ENCODE assay signal across 1 cellular context in genomic region chr9:125261501-125262216, GRCh38.
TF ChIP-seq lines count a peak whose summit lies in the region.

GAPVD1 (plus strand) TSS chr9:125261826; CDS start chr9:125298922, 37,096 bp downstream.

TF ChIP-seq in K562, 482 proteins besides CTCF, POLR2A, EP300 and RAD21 (continued from another document and continues in another):
- TF ChIP-seq REST (CRISPR knock-in tag; IDR thresholded peaks at IDR 0.05; ENCODE audit: low read depth) (0 out of 2 replicates have a peak, but pooled peaks have one; percentile 66), ZNF143 (CRISPR knock-in tag; IDR thresholded peaks at IDR 0.05) (peak; percentile 94), CREB5 (CRISPR knock-in tag; IDR thresholded peaks at IDR 0.05) (no peak), MAFK (IDR thresholded peaks at IDR 0.05; ENCODE audit: low read length) (no peak), ZNF274 (IDR thresholded peaks at IDR 0.05; ENCODE audit: borderline replicate concordance, low read depth, low read length) (no peak), HDAC1 (IDR thresholded peaks at IDR 0.05) (peak in 1 of 2 experiments; percentile 83; a peak in 2 of 4 replicates), DDX20 (tag; IDR thresholded peaks at IDR 0.05; ENCODE audit: low read depth) (no peak), ZNF76 (CRISPR knock-in tag; IDR thresholded peaks at IDR 0.05; ENCODE audit: borderline replicate concordance) (0 out of 2 replicates have a peak, but pooled peaks have one; percentile 61), TBP (optimal IDR thresholded peaks at IDR 0.05; ENCODE audit: low read depth, low read length) (peak; percentile 74), MECOM (CRISPR knock-in tag; IDR thresholded peaks at IDR 0.05) (no peak), RAD51 (IDR thresholded peaks at IDR 0.05; ENCODE audit: borderline replicate concordance, low read depth) (peak; percentile 66; the same call in 1 of the 2 replicates), MYC (IDR thresholded peaks at IDR 0.05; ENCODE audit: low read depth, low read length) (no peak; the same call in 1 of the 2 replicates), MYC (CRISPR knock-in tag; IDR thresholded peaks at IDR 0.05; ENCODE audit: borderline replicate concordance, low read depth) (no peak; the same call in 1 of the 2 replicates), ZNF583 (CRISPR knock-in tag; IDR thresholded peaks at IDR 0.05) (0 out of 2 replicates have a peak, but pooled peaks have one; percentile 63), HMG20B (CRISPR knock-in tag; IDR thresholded peaks at IDR 0.05) (no peak), RB1 (IDR thresholded peaks at IDR 0.05; ENCODE audit: low read depth) (peak; percentile 95), TRIM28 (IDR thresholded peaks at IDR 0.05) (no peak; the same call in 1 of the 2 replicates), ZFPM2 (CRISPR knock-in tag; IDR thresholded peaks at IDR 0.05) (0 out of 2 replicates have a peak, but pooled peaks have one; percentile 55), THRA (IDR thresholded peaks at IDR 0.05) (no peak), MTA1 (IDR thresholded peaks at IDR 0.05; ENCODE audit: borderline replicate concordance) (no peak), ZNF165 (CRISPR knock-in tag; IDR thresholded peaks at IDR 0.05; ENCODE audit: borderline replicate concordance) (no peak), SMAD3 (CRISPR knock-in tag; conservative IDR thresholded peaks at IDR 0.05) (no peak), NR2F6 (CRISPR knock-in tag; IDR thresholded peaks at IDR 0.05) (0 out of 2 replicates have a peak, but pooled peaks have one; percentile 53), ZNF212 (CRISPR knock-in tag; IDR thresholded peaks at IDR 0.05) (0 out of 2 replicates have a peak, but pooled peaks have one; percentile 62), ZNF253 (CRISPR knock-in tag; conservative IDR thresholded peaks at IDR 0.05) (no peak), STAT5A (IDR thresholded peaks at IDR 0.05; ENCODE audit: borderline replicate concordance, low read length) (peak; percentile 12; the same call in 1 of the 2 replicates), ZNF717 (CRISPR knock-in tag; IDR thresholded peaks at IDR 0.05) (no peak), BCOR (IDR thresholded peaks at IDR 0.05) (peak; percentile 66), TRIM25 (IDR thresholded peaks at IDR 0.05; ENCODE audit: borderline replicate concordance) (no peak), ETS1 (conservative IDR thresholded peaks at IDR 0.05; ENCODE audit: control insufficient read depth, low read depth, low read length) (peak; percentile 98), PCBP1 (IDR thresholded peaks at IDR 0.05; ENCODE audit: low read depth, low read length, poor library complexity, severe bottlenecking) (peak; percentile 87), SLC30A9 (CRISPR knock-in tag; IDR thresholded peaks at IDR 0.05) (no peak), ZKSCAN8 (CRISPR knock-in tag; IDR thresholded peaks at IDR 0.05) (no peak), GABPB1 (CRISPR knock-in tag; IDR thresholded peaks at IDR 0.05) (peak; percentile 93), CEBPZ (IDR thresholded peaks at IDR 0.05; ENCODE audit: borderline replicate concordance, low read depth, low read length) (no peak), CGGBP1 (CRISPR knock-in tag; IDR thresholded peaks at IDR 0.05) (no peak), NRF1 (conservative IDR thresholded peaks at IDR 0.05 in 1 of 2, IDR thresholded peaks at IDR 0.05 in 1 of 2) (peak; percentile 96 to 97), PREB (CRISPR knock-in tag; IDR thresholded peaks at IDR 0.05) (no peak), ZBTB1 (CRISPR knock-in tag; IDR thresholded peaks at IDR 0.05; ENCODE audit: borderline replicate concordance, low read depth) (no peak), ZNF445 (CRISPR knock-in tag; IDR thresholded peaks at IDR 0.05; ENCODE audit: low read depth) (no peak), FOXK2 (conservative IDR thresholded peaks at IDR 0.05 in 1 of 2, IDR thresholded peaks at IDR 0.05 in 1 of 2; ENCODE audit: low read depth in 2 of 2) (peak in 1 of 2 experiments; percentile 6; a peak in 1 of 4 replicates), ZNF780A (CRISPR knock-in tag; IDR thresholded peaks at IDR 0.05) (no peak), SRSF1 (IDR thresholded peaks at IDR 0.05; ENCODE audit: low read depth, low read length) (no peak), TARDBP (IDR thresholded peaks at IDR 0.05) (0 out of 2 replicates have a peak, but pooled peaks have one; percentile 27), SMAD4 (CRISPR knock-in tag; conservative IDR thresholded peaks at IDR 0.05) (peak; percentile 77), SRF (CRISPR knock-in tag; IDR thresholded peaks at IDR 0.05) (0 out of 4 replicates have a peak, but pooled peaks of 1 of the 2 experiments have one; percentile 25), FOXM1 (IDR thresholded peaks at IDR 0.05; ENCODE audit: low read depth) (no peak), FOXM1 (CRISPR knock-in tag; IDR thresholded peaks at IDR 0.05; ENCODE audit: low read depth) (peak; percentile 85; the same call in 1 of the 2 replicates), ZNF395 (CRISPR knock-in tag; IDR thresholded peaks at IDR 0.05) (peak; percentile 86), ZC3H11A (IDR thresholded peaks at IDR 0.05; ENCODE audit: low read depth, low read length) (no peak), BMI1 (IDR thresholded peaks at IDR 0.05; ENCODE audit: low read length) (no peak), CCAR2 (IDR thresholded peaks at IDR 0.05; ENCODE audit: low read depth, low read length) (no peak), LEF1 (IDR thresholded peaks at IDR 0.05) (no peak)
